In the genomic region with DNA sequence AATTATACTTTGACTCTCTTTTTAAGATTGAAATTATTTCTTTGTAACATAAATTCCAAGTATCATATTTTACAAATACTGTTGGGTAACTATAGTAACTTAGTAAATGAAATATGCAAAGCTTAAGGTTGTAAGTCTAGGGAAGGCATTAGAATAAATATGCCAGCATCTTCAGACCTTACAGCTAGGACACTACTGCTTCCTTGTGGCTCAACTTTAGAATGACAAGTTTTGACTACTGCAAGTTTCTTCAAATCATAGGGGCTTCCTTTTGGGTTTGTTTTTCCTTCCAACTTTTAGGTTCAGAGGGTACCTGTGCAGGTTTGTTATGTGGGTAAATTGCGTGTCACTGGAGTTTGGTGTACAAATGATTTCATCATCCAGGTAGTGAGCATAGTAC, we compare ENCODE assay signal across 9 cellular contexts. TPM values are rescaled to one million over a fixed set of nuclear protein-coding genes. Genes with fewer than 3 reads are reported as not detected.
A peak's percentile ranks its signal among the peaks of the same experiment; 100 is the strongest.
DNase-seq lines count a peak whose midpoint lies in the region; ATAC-seq and TF ChIP-seq lines count a peak whose summit lies in the region.
"Had no signal": no experiment of that assay in that cellular context is flagged by ENCODE, and none has a peak within 500 bp of the region (broad histone marks: within the 10 kb centered on the region; RNA-seq: fewer than 3 reads in every experiment).

No MANE protein-coding gene starts in this region.

- no peak overlapping the region for H2BK15ac ChIP-seq in H9 (ENCODE audit: low read depth, low read length)

- TF ChIP-seq CTCF in AG09319 (IDR thresholded peaks at IDR 0.05; ENCODE audit: low read depth, low read length) (peak; percentile 4), H9 (conservative IDR thresholded peaks at IDR 0.05) (peak; percentile 70; the same call in 2 of the 3 replicates), RWPE1 (conservative IDR thresholded peaks at IDR 0.05; ENCODE audit: low read depth) (no peak)

- H3K56ac ChIP-seq in H9 (ENCODE audit: insufficient read length, low read depth, low read length), result no peak overlapping the region

- no peaks in the 10 kb centered on the region for H3K79me2 ChIP-seq in H9 (ENCODE audit: insufficient read depth, low read length)

- H3K27ac Mint-ChIP-seq in H9 (no peak overlapping the region), T-cell (no peak overlapping the region)

- H3K23ac ChIP-seq in H9 (ENCODE audit: insufficient read length, low read depth, low read length), result no peak overlapping the region

- no peak overlapping the region for H4K91ac ChIP-seq in H9 (ENCODE audit: insufficient read length, low read depth, low read length)

- no peaks in the 10 kb centered on the region for H3K27me3 ChIP-seq in H9 (ENCODE audit: insufficient read depth, low read length)

- no peak overlapping the region for H4K8ac ChIP-seq in H9 (replicated peaks; ENCODE audit: insufficient read length, low read depth, low read length)

- H3K27ac ChIP-seq in H9 (ENCODE audit: insufficient read length, low read depth, low read length), result no peak overlapping the region
- no peak overlapping the region for H3K27ac ChIP-seq in RWPE1

- no peak overlapping the region for H2AFZ ChIP-seq in H9 (ENCODE audit: low read length)

- H2BK12ac ChIP-seq in H9 (ENCODE audit: insufficient read length, low read depth, low read length), result no peak overlapping the region

- no CpG with 5 or more reads among the region's 1 CpG for WGBS in H9 (ENCODE audit: extremely low coverage, insufficient read length, low lambda C conversion rate)

- H3K4me2 ChIP-seq in H9 (ENCODE audit: insufficient read depth, insufficient read length, low read length), result no peak overlapping the region

- no peaks in the 10 kb centered on the region for H3K79me1 ChIP-seq in H9 (ENCODE audit: insufficient read depth, low read depth, low read length, poor library complexity, severe bottlenecking)

- no peak overlapping the region for H4K5ac ChIP-seq in H9 (ENCODE audit: insufficient read length, low read depth, low read length)

- peaks cover 15 to 86% of the 10 kb centered on the region in 2 experiments for H3K9me3 Mint-ChIP-seq in H9
- H3K9me3 Mint-ChIP-seq in T-cell, result peaks cover 5 to 8% (median 6%) of the 10 kb centered on the region in 3 donors

- H3K4me3 Mint-ChIP-seq in H9 (no peak overlapping the region), T-cell (no peak overlapping the region)

- no peak overlapping the region for H3K4ac ChIP-seq in H9 (ENCODE audit: low read depth, low read length)

- no peak overlapping the region for H3K9ac ChIP-seq in H9 (ENCODE audit: extremely low read depth, insufficient read length, low read length)

- no peak overlapping the region for H3K14ac ChIP-seq in H9 (ENCODE audit: insufficient read depth, low read length)

- H2AK5ac ChIP-seq in H9 (ENCODE audit: insufficient read length, low read length), result no peak overlapping the region

- no peak overlapping the region for H2BK5ac ChIP-seq in H9 (ENCODE audit: insufficient read length, low read length)

- H3K4me1 ChIP-seq in H9 (ENCODE audit: insufficient read depth, low read length), result no peaks in the 10 kb centered on the region

- CTCF ChIA-PET in T-cell (lab: Charles Lee) (interaction anchor here in 1 of 2 donors (0.6 to 2.1 kb wide), 4 partner anchors 64 to 266 kb away, joined by 3 to 8 read pairs (median 4); no protein-coding TSS in a partner anchor), RWPE1 (lab: Yijun Ruan, JAX) (interaction anchor here (0.7 to 1.1 kb wide), 2 partner anchors 9 to 406 kb away, joined by 3 to 5 read pairs; no protein-coding TSS in a partner anchor)

- ATAC-seq in T-cell (replicated peaks in 1 of 4) (peak; percentile 40 to 69 (median 46)), GM18520 (IDR thresholded peaks at IDR 0.05; ENCODE audit: unreplicated experiment) (no peak)

- no peak overlapping the region for H3T11ph ChIP-seq in H9 (ENCODE audit: low read length)

- H3K27me3 Mint-ChIP-seq in H9 (ENCODE audit: low read depth), result peaks cover 7% of the 10 kb centered on the region
- peaks cover 16 to 18% of the 10 kb centered on the region in 2 donors for H3K27me3 Mint-ChIP-seq in T-cell

- no peak overlapping the region for H2BK20ac ChIP-seq in H9 (ENCODE audit: low read depth, low read length, poor library complexity, severe bottlenecking)

- no peaks in the 10 kb centered on the region for H3K23me2 ChIP-seq in H9 (ENCODE audit: insufficient read length, low read depth, low read length, poor library complexity, severe bottlenecking)

- H3K36me3 Mint-ChIP-seq in H9 (ENCODE audit: insufficient read depth in 1 of 3, low read depth in 3 of 3) (peaks cover 0 to 9% (median 2%) of the 10 kb centered on the region in 3 experiments; a peak in 4 of 7 replicates), T-cell (peaks cover 4% of the 10 kb centered on the region)

- H4K20me1 ChIP-seq in H9 (ENCODE audit: control insufficient read depth, insufficient read depth, insufficient read length), result no peaks in the 10 kb centered on the region

- no peak for DNase-seq in AG09319 (ENCODE audit: extremely low read depth, low read depth)
- DNase-seq in H9, result no peak
- DNase-seq in T-cell, result no peak
- peak; percentile 60 for DNase-seq in iris pigment epithelial cell (ENCODE audit: low read depth)
- no peak for DNase-seq in stimulated activated CD8-positive, alpha-beta memory T cell treated with anti-CD3 and anti-CD28 coated beads, Interleukin-4, amount 100 ng/mL, for 48 hours
- no peak for DNase-seq in activated naive CD4-positive, alpha-beta T cell treated with Interleukin-2 at 50 U/mL for 16 hours
- no peak for DNase-seq in RWPE1 (ENCODE audit: low spot score)

- H3K4me1 Mint-ChIP-seq in H9 (no peaks in the 10 kb centered on the region), T-cell (no peaks in the 10 kb centered on the region)

- H3K18ac ChIP-seq in H9 (ENCODE audit: insufficient read length, low read depth, low read length), result no peak overlapping the region

- H3K9me3 ChIP-seq in H9 (ENCODE audit: control insufficient read depth, low read depth, low read length), result no peaks in the 10 kb centered on the region

- POLR2A ChIA-PET in T-cell (lab: Charles Lee), result no interaction called here
- POLR2A ChIA-PET in RWPE1 (lab: Yijun Ruan, JAX; ENCODE audit: low non-redundant PET), result no interaction called here

- no peak overlapping the region for H2BK120ac ChIP-seq in H9 (ENCODE audit: low read depth, low read length, poor library complexity, severe bottlenecking)

RNA-seq across cellular contexts. Expression of gene ANP32D, which starts 17.7 kb away (rescaled TPM):
- total RNA-seq in H9 (2021) (not detected in 2 replicates), T-cell (not detected)
- total RNA-seq: T-helper 1 cell treated with Interleukin-12 subunit alpha and Interleukin-12 subunit beta and Interleukin-4 antibody, amounts not matched to agents 30 ng/mL and 1 ng/mL, for 36 hours had no signal

RNA-seq across cellular contexts. Expression of gene C12orf54, which starts 27.6 kb away (rescaled TPM):
- not detected in 2 replicates for total RNA-seq in H9 (2021)
- total RNA-seq in T-cell, result not detected
- total RNA-seq: T-helper 1 cell treated with Interleukin-12 subunit alpha and Interleukin-12 subunit beta and Interleukin-4 antibody, amounts not matched to agents 30 ng/mL and 1 ng/mL, for 36 hours had no signal
